28 cellular contexts compared by ENCODE assay signal in the genomic region with DNA sequence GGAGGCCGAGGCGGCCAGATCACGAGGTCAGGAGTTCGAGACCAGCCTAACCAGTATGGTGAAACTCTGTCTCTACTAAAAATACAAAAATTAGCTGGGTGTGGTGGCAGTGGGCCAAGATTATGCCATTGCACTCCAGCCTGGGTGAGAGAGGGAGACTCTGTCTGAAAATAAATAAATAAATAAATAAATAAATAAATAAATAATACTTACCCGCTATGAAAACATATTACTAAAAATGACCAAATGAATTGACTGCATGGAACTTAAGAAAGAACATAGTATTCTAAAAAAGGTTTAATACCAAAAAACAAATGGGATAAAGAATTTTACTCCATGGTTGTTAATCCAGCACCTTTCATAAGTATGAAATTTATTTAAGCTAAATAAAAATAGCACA.
"Had no signal": no experiment of that assay in that cellular context is flagged by ENCODE, and none has a peak within 500 bp of the region (broad histone marks: within the 10 kb centered on the region; RNA-seq: fewer than 3 reads in every experiment).

No MANE protein-coding gene starts in this region.

- H3K36me3 Mint-ChIP-seq: activated naive CD4-positive, alpha-beta T cell treated with anti-CD3 and anti-CD28 coated beads, Interleukin-2, amount 10 ng/mL, durations not matched to agents 7 days and 5 days; brain; T-cell had no signal

- H3K4me1 Mint-ChIP-seq: brain had no signal

- H3K27ac ChIP-seq: ascending aorta, breast epithelium, cardiac muscle cell, colonic mucosa, esophagus muscularis mucosa, foreskin keratinocyte, gastrocnemius medialis, heart left ventricle had no signal

- H3K27me3 Mint-ChIP-seq: activated CD4-positive, alpha-beta T cell treated with anti-CD3 and anti-CD28 coated beads for 36 hours; activated CD8-positive, alpha-beta T cell treated with anti-CD3 and anti-CD28 coated beads for 36 hours had no signal

- H3K27ac Mint-ChIP-seq: activated CD4-positive, alpha-beta T cell treated with anti-CD3 and anti-CD28 coated beads for 36 hours; activated CD8-positive, alpha-beta T cell treated with anti-CD3 and anti-CD28 coated beads for 36 hours; activated naive CD4-positive, alpha-beta T cell treated with anti-CD3 and anti-CD28 coated beads, Interleukin-2, amount 10 ng/mL, durations not matched to agents 7 days and 5 days; activated naive CD4-positive, alpha-beta T cell treated with anti-CD3 and anti-CD28 coated beads, Interleukin-2, amount 50 U/mL, for 72 hours; activated naive CD8-positive, alpha-beta T cell treated with anti-CD3 and anti-CD28 coated beads, Interleukin-2, amount 10 ng/mL, durations not matched to agents 7 days and 5 days; brain had no signal

- H3K36me3 ChIP-seq: ascending aorta, breast epithelium, cardiac muscle cell, colonic mucosa, esophagus muscularis mucosa, gastrocnemius medialis, heart left ventricle had no signal

- H3K9me3 Mint-ChIP-seq: activated T-cell treated with anti-CD3 and anti-CD28 coated beads, Interleukin-2, amount 50 U/mL, for 4 hours; activated T-helper 17 cell treated with anti-CD3 and anti-CD28 coated beads, Interleukin-2, amount 50 U/mL, for 72 hours; T-cell had no signal

- H3K4me3 Mint-ChIP-seq: activated CD4-positive, alpha-beta T cell treated with anti-CD3 and anti-CD28 coated beads for 36 hours; activated CD8-positive, alpha-beta T cell treated with anti-CD3 and anti-CD28 coated beads for 36 hours; activated naive CD4-positive, alpha-beta T cell treated with anti-CD3 and anti-CD28 coated beads, Interleukin-2, amount 10 ng/mL, durations not matched to agents 7 days and 5 days; activated naive CD8-positive, alpha-beta T cell treated with anti-CD3 and anti-CD28 coated beads, Interleukin-2, amount 10 ng/mL, durations not matched to agents 7 days and 5 days; activated T-cell treated with anti-CD3 and anti-CD28 coated beads, Interleukin-2, amount 50 U/mL, for 4 hours; brain; T-helper 1 cell treated with Interleukin-12 subunit alpha and Interleukin-12 subunit beta and Interleukin-4 antibody, amounts not matched to agents 30 μg/mL and 1 μg/mL, for 36 hours had no signal

- H3K9me3 ChIP-seq: ascending aorta, breast epithelium, colonic mucosa, esophagus muscularis mucosa, gastrocnemius medialis, heart left ventricle had no signal

- DNase-seq: activated CD4-positive, alpha-beta T cell treated with anti-CD3 and anti-CD28 coated beads for 36 hours; activated CD4-positive, alpha-beta T cell treated with anti-CD3 and anti-CD28 coated beads, Interleukin-2, amount 10 ng/mL, durations not matched to agents 24 days and 14 days; activated CD4-positive, CD25-positive, alpha-beta regulatory T cell; activated CD4-positive, CD25-positive, alpha-beta regulatory T cell treated with anti-CD3 and anti-CD28 coated beads, Interleukin-2, amount 50 U/mL, for 72 hours; activated CD8-positive, alpha-beta memory T cell treated with anti-CD3 and anti-CD28 coated beads for 24 hours; activated CD8-positive, alpha-beta T cell treated with anti-CD3 and anti-CD28 coated beads for 36 hours; activated effector memory CD4-positive, alpha-beta T cell treated with anti-CD3 and anti-CD28 coated beads, Interleukin-2, amount 50 U/mL, for 16 hours; activated naive CD4-positive, alpha-beta T cell treated with anti-CD3 and anti-CD28 coated beads, Interleukin-2, amount 10 ng/mL, durations not matched to agents 7 days and 5 days; activated naive CD8-positive, alpha-beta T cell treated with anti-CD3 and anti-CD28 coated beads, Interleukin-2, amount 10 ng/mL, durations not matched to agents 7 days and 5 days; activated T-cell treated with anti-CD3 and anti-CD28 coated beads, Interleukin-2, amount 50 U/mL, for 4 hours; central memory CD4-positive, alpha-beta T cell; cerebellar nuclear complex; colonic mucosa; effector memory CD4-positive, alpha-beta T cell; erythroblast; foreskin keratinocyte; gastrocnemius medialis; glutamatergic neuron; heart left ventricle; T-cell had no signal
